10 cellular contexts compared by ENCODE assay signal in the genomic region with DNA sequence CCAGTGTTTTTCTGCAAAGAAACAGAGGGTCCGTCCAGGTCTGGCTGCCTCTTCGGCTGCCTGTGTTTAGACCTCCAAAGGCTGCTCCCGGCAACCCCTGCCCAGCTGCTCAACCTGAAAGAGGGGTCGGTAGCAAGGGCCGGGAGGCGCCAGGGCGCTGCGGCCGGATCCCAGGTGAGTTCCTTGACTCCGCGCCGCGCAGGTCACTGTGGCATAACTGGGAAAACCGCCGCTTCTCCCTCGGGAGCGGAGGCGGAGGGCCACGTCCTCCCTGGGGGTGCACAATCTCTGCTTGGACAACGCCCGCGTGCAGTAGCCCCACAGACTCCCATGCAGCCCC. TPM values are rescaled to one million over a fixed set of nuclear protein-coding genes. Genes with fewer than 3 reads are reported as not detected.
DNase-seq lines count a peak whose midpoint lies in the region; ATAC-seq and TF ChIP-seq lines count a peak whose summit lies in the region.
"Had no signal": no experiment of that assay in that cellular context is flagged by ENCODE, and none has a peak within 500 bp of the region (broad histone marks: within the 10 kb centered on the region; RNA-seq: fewer than 3 reads in every experiment).

No MANE protein-coding gene starts in this region.

- no peaks in the 10 kb centered on the region for H4K20me1 ChIP-seq in SK-N-SH (ENCODE audit: insufficient read depth)

- peak overlapping the region; percentile 77; the same call in 1 of the 2 replicates for H3K9ac ChIP-seq in SK-N-SH
- peak overlapping the region in 3 of 5 donors; percentile 62 to 77 (median 71) for H3K9ac ChIP-seq in subcutaneous abdominal adipose tissue (ENCODE audit: low read length in 5 of 5)

- H3F3A ChIP-seq in SK-N-SH (replicated peaks; ENCODE audit: insufficient read depth) = no peaks in the 10 kb centered on the region

- CTCF ChIA-PET in SK-N-SH (lab: Yijun Ruan, JAX) = interaction anchor here (1.7 to 1.8 kb wide), 2 partner anchors 95 to 127 kb away, joined by 5 to 7 read pairs; no protein-coding TSS in a partner anchor

- 62% methylated on average over 14 of the region's 22 CpGs for WGBS in SK-N-SH (ENCODE audit: low lambda C conversion rate)

- peaks cover 8% of the 10 kb centered on the region for H3K4me1 Mint-ChIP-seq in activated T-helper 2 cell treated with anti-CD3 and anti-CD28 coated beads, Interferon-gamma antibody, Interleukin-2, Interleukin-4, amounts not matched to agents 10 μg/mL and 5 μg/mL and 100 μg/mL, durations not matched to agents 14 hours and 24 hours and 36 hours (ENCODE audit: low read depth)

- peak overlapping the region; percentile 56 to 64 for H3K4me3 ChIP-seq in SK-N-SH (ENCODE audit: low read depth in 2 of 2, low read length in 1 of 2)
- peak overlapping the region; percentile 65 for H3K4me3 ChIP-seq in iPS-18c (ENCODE audit: insufficient read depth, low read depth, low read length)
- H3K4me3 ChIP-seq in subcutaneous abdominal adipose tissue (ENCODE audit: low read depth in 1 of 5, low read length in 5 of 5) = peak overlapping the region in 3 of 5 donors; percentile 56 to 69 (median 69)

- H3K4me2 ChIP-seq in SK-N-SH = peak overlapping the region; percentile 95

- peaks cover 33% of the 10 kb centered on the region for H3K27me3 Mint-ChIP-seq in activated T-helper 2 cell treated with anti-CD3 and anti-CD28 coated beads, Interferon-gamma antibody, Interleukin-2, Interleukin-4, amounts not matched to agents 10 μg/mL and 5 μg/mL and 100 μg/mL, durations not matched to agents 14 hours and 24 hours and 36 hours (ENCODE audit: low read depth)

- no peak for TF ChIP-seq EP300 in SK-N-SH (IDR thresholded peaks at IDR 0.05; ENCODE audit: borderline replicate concordance in 1 of 2, low read depth in 1 of 2, low read length in 1 of 2)

- H3K79me2 ChIP-seq in SK-N-SH (ENCODE audit: insufficient read depth) = no peaks in the 10 kb centered on the region

- no peaks in the 10 kb centered on the region for H3K9me2 ChIP-seq in SK-N-SH

- H3K4me1 ChIP-seq in SK-N-SH (ENCODE audit: control insufficient read depth in 1 of 2, insufficient read depth in 2 of 2, low read depth in 1 of 2, low read length in 1 of 2) = peaks cover 0 to 39% of the 10 kb centered on the region in 2 experiments; a peak in 1 of 4 replicates
- H3K4me1 ChIP-seq in subcutaneous abdominal adipose tissue (ENCODE audit: control insufficient read depth in 5 of 5, insufficient read depth in 5 of 5, low read length in 5 of 5) = peaks cover 2 to 26% (median 16%) of the 10 kb centered on the region in 5 donors

- no peaks in the 10 kb centered on the region for H3K9me3 ChIP-seq in SK-N-SH
- H3K9me3 ChIP-seq in iPS-18c (ENCODE audit: control insufficient read depth, insufficient read depth, low read length) = peaks cover 2% of the 10 kb centered on the region
- no peaks in the 10 kb centered on the region for H3K9me3 ChIP-seq in subcutaneous abdominal adipose tissue (ENCODE audit: control insufficient read depth in 5 of 5, low read length in 5 of 5)

- TF ChIP-seq CTCF in SK-N-SH (IDR thresholded peaks at IDR 0.05) = no peak

- no peaks in the 10 kb centered on the region for H3K36me3 Mint-ChIP-seq in activated T-helper 2 cell treated with anti-CD3 and anti-CD28 coated beads, Interferon-gamma antibody, Interleukin-2, Interleukin-4, amounts not matched to agents 10 μg/mL and 5 μg/mL and 100 μg/mL, durations not matched to agents 14 hours and 24 hours and 36 hours (ENCODE audit: low read depth)

- DNase-seq in SK-N-SH = no peak
- no peak for DNase-seq in activated T-helper 2 cell treated with anti-CD3 and anti-CD28 coated beads, Interferon-gamma antibody, Interleukin-2, Interleukin-4, amounts not matched to agents 10 μg/mL and 5 μg/mL and 100 μg/mL, durations not matched to agents 14 hours and 24 hours and 36 hours (ENCODE audit: low spot score)
- DNase-seq in activated CD8-positive, alpha-beta memory T cell treated with anti-CD3 and anti-CD28 coated beads for 24 hours = no peak
- DNase-seq in activated CD4-positive, alpha-beta T cell treated with anti-CD3 and anti-CD28 coated beads, Interleukin-2, amount 50 U/mL, for 48 hours = no peak
- DNase-seq: DND-41 had no signal

- TF ChIP-seq RAD21 in SK-N-SH (IDR thresholded peaks at IDR 0.05; ENCODE audit: low read length) = no peak

- H2AFZ ChIP-seq in SK-N-SH (ENCODE audit: low read depth) = peak overlapping the region; percentile 98; the same call in 1 of the 2 replicates

- H3K27ac ChIP-seq in SK-N-SH (ENCODE audit: low read depth in 2 of 2, low read length in 1 of 2) (no peak overlapping the region; a peak in 1 of 4 replicates), subcutaneous abdominal adipose tissue (ENCODE audit: low read depth, low read length) (no peak overlapping the region)
- H3K27ac ChIP-seq: epithelial cell of prostate had no signal

- POLR2A ChIA-PET in SK-N-SH (lab: Yijun Ruan, JAX) = no interaction called here

- ATAC-seq in SK-N-SH treated with all-trans-retinoic acid at 6 μM for 48 hours (no peak), GM21526 (IDR thresholded peaks at IDR 0.05; ENCODE audit: low FRiP score, unreplicated experiment) (no peak)

- H3K36me3 ChIP-seq in SK-N-SH (replicated peaks in 1 of 2; ENCODE audit: control insufficient read depth in 1 of 2, insufficient read depth in 2 of 2, low read length in 1 of 2) = no peaks in the 10 kb centered on the region
- no peaks in the 10 kb centered on the region for H3K36me3 ChIP-seq in subcutaneous abdominal adipose tissue (ENCODE audit: control insufficient read depth in 5 of 5, insufficient read depth in 5 of 5, low read length in 5 of 5)

- no peak overlapping the region for H3K27ac Mint-ChIP-seq in activated T-helper 2 cell treated with anti-CD3 and anti-CD28 coated beads, Interferon-gamma antibody, Interleukin-2, Interleukin-4, amounts not matched to agents 10 μg/mL and 5 μg/mL and 100 μg/mL, durations not matched to agents 14 hours and 24 hours and 36 hours

- H3K9me3 Mint-ChIP-seq in activated T-helper 2 cell treated with anti-CD3 and anti-CD28 coated beads, Interferon-gamma antibody, Interleukin-2, Interleukin-4, amounts not matched to agents 10 μg/mL and 5 μg/mL and 100 μg/mL, durations not matched to agents 14 hours and 24 hours and 36 hours = no peaks in the 10 kb centered on the region

- H3K4me3 Mint-ChIP-seq in activated T-helper 2 cell treated with anti-CD3 and anti-CD28 coated beads, Interferon-gamma antibody, Interleukin-2, Interleukin-4, amounts not matched to agents 10 μg/mL and 5 μg/mL and 100 μg/mL, durations not matched to agents 14 hours and 24 hours and 36 hours (ENCODE audit: low read depth) = peak overlapping the region; percentile 51

- H3K27me3 ChIP-seq in SK-N-SH (ENCODE audit: insufficient read depth) (peaks cover 21% of the 10 kb centered on the region), subcutaneous abdominal adipose tissue (ENCODE audit: control insufficient read depth in 5 of 5, insufficient read depth in 4 of 5, low read length in 5 of 5) (peaks cover 31 to 35% (median 31%) of the 10 kb centered on the region in 5 donors)

- intact Hi-C loops in activated T-helper 2 cell treated with anti-CD3 and anti-CD28 coated beads, Interferon-gamma antibody, Interleukin-2, Interleukin-4, amounts not matched to agents 10 μg/mL and 5 μg/mL and 100 μg/mL, durations not matched to agents 14 hours and 24 hours and 36 hours (cut with micrococcal nuclease) = loop anchor here (5.0 to 10.0 kb wide), 3 partner anchors 54 to 1016 kb away; a partner anchor contains a TSS

TF ChIP-seq in SK-N-SH, 30 proteins besides CTCF, POLR2A, EP300 and RAD21 (continues in another document):
- TF ChIP-seq FOXM1 (IDR thresholded peaks at IDR 0.05; ENCODE audit: low read depth) (no peak), JUND (IDR thresholded peaks at IDR 0.05) (no peak), NFIC (IDR thresholded peaks at IDR 0.05; ENCODE audit: borderline replicate concordance) (no peak)

TF ChIP-seq in SK-N-SH treated with all-trans-retinoic acid at 6 μM for 48 hours, 23 proteins besides CTCF, POLR2A, EP300 and RAD21:
- no peak for TF ChIP-seq RARB (CRISPR knock-in tag; IDR thresholded peaks at IDR 0.05)
- TF ChIP-seq, protein P1, sequence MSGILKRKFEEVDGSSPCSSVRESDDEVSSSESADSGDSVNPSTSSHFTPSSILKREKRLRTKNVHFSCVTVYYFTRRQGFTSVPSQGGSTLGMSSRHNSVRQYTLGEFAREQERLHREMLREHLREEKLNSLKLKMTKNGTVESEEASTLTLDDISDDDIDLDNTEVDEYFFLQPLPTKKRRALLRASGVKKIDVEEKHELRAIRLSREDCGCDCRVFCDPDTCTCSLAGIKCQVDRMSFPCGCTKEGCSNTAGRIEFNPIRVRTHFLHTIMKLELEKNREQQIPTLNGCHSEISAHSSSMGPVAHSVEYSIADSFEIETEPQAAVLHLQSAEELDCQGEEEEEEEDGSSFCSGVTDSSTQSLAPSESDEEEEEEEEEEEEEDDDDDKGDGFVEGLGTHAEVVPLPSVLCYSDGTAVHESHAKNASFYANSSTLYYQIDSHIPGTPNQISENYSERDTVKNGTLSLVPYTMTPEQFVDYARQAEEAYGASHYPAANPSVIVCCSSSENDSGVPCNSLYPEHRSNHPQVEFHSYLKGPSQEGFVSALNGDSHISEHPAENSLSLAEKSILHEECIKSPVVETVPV (CRISPR knock-in tag; IDR thresholded peaks at IDR 0.05) = no peak
- no peak for TF ChIP-seq GLIS3 (CRISPR knock-in tag; IDR thresholded peaks at IDR 0.05)
- no peak for TF ChIP-seq ZNF8 (CRISPR knock-in tag; IDR thresholded peaks at IDR 0.05)
TF ChIP-seq in SK-N-SH treated with all-trans-retinoic acid at 6 μM for 48 hours: peak in this region for 0.

RNA-seq across cellular contexts. Expression of a gene that starts 1.0 kb away (rescaled TPM):
- polyA plus RNA-seq in SK-N-SH (2012; rRNA removed) = 0.64 and 0.80 TPM in 2 replicates
- polyA plus RNA-seq in SK-N-SH (2012; cell fraction: cytosol; rRNA removed) = 0.26 and 0.68 TPM in 2 replicates
- polyA plus RNA-seq in SK-N-SH (2012; cell fraction: nucleus; rRNA removed) = 1.1 and 3.0 TPM in 2 replicates
- 1.5 and 1.6 TPM in 2 replicates for total RNA-seq in activated T-helper 2 cell treated with anti-CD3 and anti-CD28 coated beads, Interferon-gamma antibody, Interleukin-2, Interleukin-4, amounts not matched to agents 10 μg/mL and 5 μg/mL and 100 μg/mL, durations not matched to agents 14 hours and 24 hours and 36 hours
